12 cellular contexts compared by ENCODE assay signal in genomic region chr10:117537904-117538524, GRCh38. TPM values are rescaled to one million over a fixed set of nuclear protein-coding genes. Genes with fewer than 3 reads are reported as not detected.
DNase-seq lines count a peak whose midpoint lies in the region; ATAC-seq, FAIRE-seq and TF ChIP-seq lines count a peak whose summit lies in the region.
"Had no signal": no experiment of that assay in that cellular context is flagged by ENCODE, and none has a peak within 500 bp of the region (broad histone marks: within the 10 kb centered on the region; RNA-seq: fewer than 3 reads in every experiment).

No MANE protein-coding gene starts in this region.

- H3K9me3 Mint-ChIP-seq in neural progenitor cell, result no peaks in the 10 kb centered on the region

- TF ChIP-seq CTCF in bronchial epithelial cell (IDR thresholded peaks at IDR 0.05; ENCODE audit: insufficient read depth, low read length, severe bottlenecking), result no peak
- TF ChIP-seq CTCF in neural progenitor cell (IDR thresholded peaks at IDR 0.05), result no peak

- H4K20me1 ChIP-seq in neural progenitor cell (ENCODE audit: low read depth), result peaks cover 77% of the 10 kb centered on the region

- H3K9me3 ChIP-seq in ES-I3 (ENCODE audit: control insufficient read depth, insufficient read depth, low read length) (no peaks in the 10 kb centered on the region), neural progenitor cell (ENCODE audit: low read depth) (no peaks in the 10 kb centered on the region), T-helper 17 cell (ENCODE audit: control insufficient read depth, low read length, poor library complexity, severe bottlenecking) (no peaks in the 10 kb centered on the region)
- H3K9me3 ChIP-seq: HAP-1 had no signal

- DNase-seq in bronchial epithelial cell (ENCODE audit: low read depth), result peak; percentile 21
- DNase-seq in neural progenitor cell (ENCODE audit: low spot score), result no peak
- no peak for DNase-seq in DMS153 treated with DMSO at 0.1 percent for 48 hours (lab: John Stamatoyannopoulos, UW; ENCODE audit: unreplicated experiment)
- DNase-seq in T-helper 17 cell, result no peak
- DNase-seq: DMS 273 treated with DMSO at 0.1 percent for 48 hours, SHP77 treated with DMSO at 0.1 percent for 48 hours had no signal

- H3K36me3 ChIP-seq in ES-I3 (ENCODE audit: insufficient read depth, low read length) (no peaks in the 10 kb centered on the region), bronchial epithelial cell (ENCODE audit: control insufficient read depth, insufficient read depth, low read length) (no peaks in the 10 kb centered on the region), neural progenitor cell (no peaks in the 10 kb centered on the region)
- H3K36me3 ChIP-seq: HAP-1 had no signal

- H3K27ac ChIP-seq in neural progenitor cell, result no peak overlapping the region

- FAIRE-seq in bronchial epithelial cell (lab: Jason Lieb, UNC), result no peak

- H2AFZ ChIP-seq in neural progenitor cell (replicated peaks), result peak overlapping the region; percentile 3

- peaks cover 80% of the 10 kb centered on the region for H3K27me3 ChIP-seq in bronchial epithelial cell (ENCODE audit: control insufficient read depth, insufficient read depth, low read length)
- peaks cover 98% of the 10 kb centered on the region for H3K27me3 ChIP-seq in neural progenitor cell

- H3K4me2 ChIP-seq in neural progenitor cell, result peak overlapping the region; percentile 79

- H3K4me1 ChIP-seq in ES-I3 (ENCODE audit: insufficient read depth, low read length) (peaks cover 7% of the 10 kb centered on the region), neural progenitor cell (peaks cover 57% of the 10 kb centered on the region)
- H3K4me1 ChIP-seq: HAP-1 had no signal

- H3K27me3 Mint-ChIP-seq in neural progenitor cell (ENCODE audit: insufficient read depth, low read depth) (peaks cover 72% of the 10 kb centered on the region), T-helper 17 cell (peaks cover 78% of the 10 kb centered on the region)

- H3K27ac Mint-ChIP-seq in neural progenitor cell, result no peak overlapping the region
- no peak overlapping the region for H3K27ac Mint-ChIP-seq in T-helper 17 cell

- H3K36me3 Mint-ChIP-seq in neural progenitor cell (peaks cover 2% of the 10 kb centered on the region), T-helper 17 cell (ENCODE audit: low read depth) (peaks cover 2% of the 10 kb centered on the region)

- H3K9ac ChIP-seq in ES-I3 (ENCODE audit: low read depth, low read length) (peak overlapping the region; percentile 48; the same call in 1 of the 2 replicates), neural progenitor cell (no peak overlapping the region)

- H3K4me3 Mint-ChIP-seq in neural progenitor cell (peak overlapping the region; percentile 72), T-helper 17 cell (no peak overlapping the region)

- H3K79me2 ChIP-seq in neural progenitor cell (ENCODE audit: low read depth), result peaks cover 42% of the 10 kb centered on the region

- peaks cover 43% of the 10 kb centered on the region for H3F3A ChIP-seq in neural progenitor cell (ENCODE audit: low read depth)

- ATAC-seq in GM21786 (IDR thresholded peaks at IDR 0.05; ENCODE audit: unreplicated experiment) (peak; percentile 59), HG03108 (IDR thresholded peaks at IDR 0.05; ENCODE audit: unreplicated experiment) (no peak), GM21360 (IDR thresholded peaks at IDR 0.05; ENCODE audit: unreplicated experiment) (no peak), T-helper 17 cell (no peak)

- no peak overlapping the region for H3K4me3 ChIP-seq in bronchial epithelial cell (ENCODE audit: low read depth, low read length)
- H3K4me3 ChIP-seq in neural progenitor cell, result peak overlapping the region; percentile 51
- H3K4me3 ChIP-seq: HAP-1 had no signal

- H3K4me1 Mint-ChIP-seq in neural progenitor cell (peaks cover 40% of the 10 kb centered on the region), T-helper 17 cell (peaks cover 4% of the 10 kb centered on the region)

RNA-seq across cellular contexts. Expression of gene EMX2, which starts 4.5 kb away (rescaled TPM):
- total RNA-seq in bronchial epithelial cell, result not detected in 2 replicates
- 9.5 and 22.7 TPM in 2 replicates for total RNA-seq in neural progenitor cell (ENCODE audit: low replicate concordance)
- total RNA-seq in T-helper 17 cell, result not detected
- total RNA-seq: M059J had no signal

Comparison
In these comparisons a context has a peak if more than half of its experiments do, and no peak if none do; other contexts are left out.
1. RNA of gene EMX2, which starts 4.5 kb away (total RNA-seq): 9.5 to 22.7 TPM in neural progenitor cell; not detected in bronchial epithelial cell and not detected in T-helper 17 cell; every median in the first group is over 10 times any median in the second.